ENCODE assay signal across 4 cellular contexts in the genomic region with DNA sequence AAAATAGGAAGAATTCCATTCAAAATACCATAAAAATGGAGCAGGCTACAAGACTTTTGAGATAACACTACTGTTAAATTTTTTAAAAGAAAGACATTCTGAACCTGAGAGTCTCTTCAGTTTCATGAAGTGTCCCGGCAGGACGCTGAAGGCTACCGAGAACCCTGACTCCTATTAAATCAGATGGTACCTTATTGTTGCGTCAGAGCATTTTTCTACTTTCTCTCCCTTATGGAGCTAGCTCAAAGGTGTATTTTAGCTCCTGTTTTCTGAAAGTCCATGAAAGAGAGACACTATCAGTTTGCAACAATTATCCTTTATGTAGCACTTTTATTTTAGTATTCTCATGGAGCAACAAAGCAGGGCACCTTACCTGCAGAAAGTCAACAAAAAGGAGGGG.
TF ChIP-seq lines count a peak whose summit lies in the region.

No MANE protein-coding gene starts in this region.

TF ChIP-seq in SK-N-SH, 30 proteins besides CTCF, POLR2A, EP300 and RAD21 (continues in another document):
- no peak for TF ChIP-seq MEF2A (IDR thresholded peaks at IDR 0.05; ENCODE audit: borderline replicate concordance, low read depth)
- TF ChIP-seq, protein P1, sequence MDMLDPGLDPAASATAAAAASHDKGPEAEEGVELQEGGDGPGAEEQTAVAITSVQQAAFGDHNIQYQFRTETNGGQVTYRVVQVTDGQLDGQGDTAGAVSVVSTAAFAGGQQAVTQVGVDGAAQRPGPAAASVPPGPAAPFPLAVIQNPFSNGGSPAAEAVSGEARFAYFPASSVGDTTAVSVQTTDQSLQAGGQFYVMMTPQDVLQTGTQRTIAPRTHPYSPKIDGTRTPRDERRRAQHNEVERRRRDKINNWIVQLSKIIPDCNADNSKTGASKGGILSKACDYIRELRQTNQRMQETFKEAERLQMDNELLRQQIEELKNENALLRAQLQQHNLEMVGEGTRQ (IDR thresholded peaks at IDR 0.05; ENCODE audit: borderline replicate concordance, low read depth, low read length) = no peak
- TF ChIP-seq NFIC (IDR thresholded peaks at IDR 0.05; ENCODE audit: borderline replicate concordance) = no peak
- no peak for TF ChIP-seq RXRA (IDR thresholded peaks at IDR 0.05; ENCODE audit: borderline replicate concordance, low read depth)
- no peak for TF ChIP-seq REST (IDR thresholded peaks at IDR 0.05; ENCODE audit: low read depth, low read length)

TF ChIP-seq in SK-N-SH treated with all-trans-retinoic acid at 6 μM for 48 hours, 23 proteins besides CTCF, POLR2A, EP300 and RAD21 (continued from another document):
- no peak for TF ChIP-seq CSDC2 (CRISPR knock-in tag; IDR thresholded peaks at IDR 0.05)
- TF ChIP-seq TOX (CRISPR knock-in tag; IDR thresholded peaks at IDR 0.05; ENCODE audit: borderline replicate concordance) = no peak
- TF ChIP-seq ZFP30 (CRISPR knock-in tag; IDR thresholded peaks at IDR 0.05) = no peak
- no peak for TF ChIP-seq ISL1 (CRISPR knock-in tag; IDR thresholded peaks at IDR 0.05)
- no peak for TF ChIP-seq GLIS3 (CRISPR knock-in tag; IDR thresholded peaks at IDR 0.05)
- no peak for TF ChIP-seq ESRRG (CRISPR knock-in tag; IDR thresholded peaks at IDR 0.05)
- TF ChIP-seq ARNTL (CRISPR knock-in tag; IDR thresholded peaks at IDR 0.05; ENCODE audit: borderline replicate concordance, low read depth) = no peak
- TF ChIP-seq ZFP3 (CRISPR knock-in tag; IDR thresholded peaks at IDR 0.05) = no peak
- no peak for TF ChIP-seq ZNF565 (CRISPR knock-in tag; conservative IDR thresholded peaks at IDR 0.05; ENCODE audit: low read depth)
TF ChIP-seq in SK-N-SH treated with all-trans-retinoic acid at 6 μM for 48 hours: peak in this region for 0.

TF ChIP-seq in HCT116, 20 proteins besides CTCF, POLR2A, EP300 and RAD21:
- peak; percentile 52; the same call in 1 of the 2 replicates for TF ChIP-seq CEBPB (IDR thresholded peaks at IDR 0.05; ENCODE audit: low read depth)
- no peak for TF ChIP-seq ATF3 (IDR thresholded peaks at IDR 0.05)
- TF ChIP-seq SIN3A (IDR thresholded peaks at IDR 0.05; ENCODE audit: low read depth) = no peak
- no peak for TF ChIP-seq CBX3 (IDR thresholded peaks at IDR 0.05; ENCODE audit: low read depth)
- TF ChIP-seq EGR1 (IDR thresholded peaks at IDR 0.05; ENCODE audit: low read depth) = no peak
- no peak for TF ChIP-seq YY1 (IDR thresholded peaks at IDR 0.05; ENCODE audit: extremely low read depth, insufficient replicate concordance, low read depth, low read length)
- no peak for TF ChIP-seq REST (IDR thresholded peaks at IDR 0.05; ENCODE audit: low read depth)
- TF ChIP-seq SP1 (IDR thresholded peaks at IDR 0.05; ENCODE audit: low read depth) = peak; percentile 15; the same call in 1 of the 2 replicates
- 0 out of 2 replicates have a peak, but pooled peaks have one; percentile 8 for TF ChIP-seq FOSL1 (IDR thresholded peaks at IDR 0.05; ENCODE audit: low read depth)
- TF ChIP-seq ZNF274 (IDR thresholded peaks at IDR 0.05; ENCODE audit: low read depth, low read length) = no peak
- TF ChIP-seq JUND (IDR thresholded peaks at IDR 0.05) = no peak
- TF ChIP-seq ZBTB33 (IDR thresholded peaks at IDR 0.05; ENCODE audit: extremely low read depth, insufficient replicate concordance, low read length) = no peak
- TF ChIP-seq EZH2 (IDR thresholded peaks at IDR 0.05) = no peak
- no peak for TF ChIP-seq MAX (IDR thresholded peaks at IDR 0.05)
- TF ChIP-seq EZH2phosphoT487 (IDR thresholded peaks at IDR 0.05; ENCODE audit: borderline replicate concordance) = no peak
- no peak; the same call in 1 of the 2 replicates for TF ChIP-seq POLR2AphosphoS5 (IDR thresholded peaks at IDR 0.05; ENCODE audit: low read depth, low read length)

TF ChIP-seq in GM12891, 5 proteins besides CTCF, POLR2A, EP300 and RAD21 (continued from another document):
- TF ChIP-seq POU2F2 (IDR thresholded peaks at IDR 0.05; ENCODE audit: low read depth, low read length) = no peak
- no peak for TF ChIP-seq SPI1 (IDR thresholded peaks at IDR 0.05; ENCODE audit: low read depth, low read length)
- TF ChIP-seq PAX5 (IDR thresholded peaks at IDR 0.05; ENCODE audit: insufficient read depth, low read length, severe bottlenecking) = no peak
- no peak for TF ChIP-seq POLR2AphosphoS5 (IDR thresholded peaks at IDR 0.05; ENCODE audit: low read depth, low read length)
